In the genomic region with DNA sequence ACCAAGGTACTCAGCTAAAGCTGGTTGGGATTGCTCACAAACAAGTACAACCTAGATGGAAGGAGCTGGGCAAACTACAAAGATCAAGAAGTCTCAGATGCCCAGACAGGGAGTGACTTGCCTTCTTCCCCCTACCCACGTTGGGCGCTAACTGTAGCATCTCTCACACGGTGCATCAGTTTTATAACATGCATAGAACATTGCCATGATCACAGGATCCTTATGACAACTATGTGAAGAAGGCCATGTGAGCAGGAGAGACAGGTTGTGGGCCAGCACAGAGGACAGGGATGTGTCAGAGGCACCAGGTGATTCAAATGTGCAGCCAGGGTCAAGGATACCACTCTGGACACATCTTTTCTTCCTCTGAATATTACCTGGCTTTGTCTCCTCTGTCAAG, we compare ENCODE assay signal across 13 cellular contexts. TPM values are rescaled to one million over a fixed set of nuclear protein-coding genes. Genes with fewer than 3 reads are reported as not detected.
DNase-seq lines count a peak whose midpoint lies in the region; TF ChIP-seq lines count a peak whose summit lies in the region.
"Had no signal": no experiment of that assay in that cellular context is flagged by ENCODE, and none has a peak within 500 bp of the region (broad histone marks: within the 10 kb centered on the region; RNA-seq: fewer than 3 reads in every experiment).

No MANE protein-coding gene starts in this region.

- H4K8ac ChIP-seq in neuronal stem cell (ENCODE audit: low read depth, low read length), result no peak overlapping the region

- no peak overlapping the region for H2BK12ac ChIP-seq in neuronal stem cell (ENCODE audit: low read length)

- no peak overlapping the region for H3K14ac ChIP-seq in neuronal stem cell (ENCODE audit: low read length)

- H3K4me1 ChIP-seq in mammary epithelial cell (ENCODE audit: insufficient read depth, low read length) (no peaks in the 10 kb centered on the region), neuronal stem cell (ENCODE audit: control insufficient read depth in 2 of 2, insufficient read depth in 1 of 2, low read depth in 1 of 2, low read length in 2 of 2) (no peaks in the 10 kb centered on the region)

- H2BK120ac ChIP-seq in neuronal stem cell (ENCODE audit: low read depth, low read length), result no peak overlapping the region

- TF ChIP-seq CTCF in mammary epithelial cell (conservative IDR thresholded peaks at IDR 0.05 in 1 of 2, IDR thresholded peaks at IDR 0.05 in 1 of 2; ENCODE audit: extremely low read depth in 1 of 2, insufficient read depth in 1 of 2, low read depth in 1 of 2, low read length in 2 of 2) (no peak), MCF 10A (IDR thresholded peaks at IDR 0.05; ENCODE audit: unreplicated experiment) (no peak), endothelial cell (IDR thresholded peaks at IDR 0.05; ENCODE audit: unreplicated experiment) (no peak)

- in situ Hi-C loops in mammary epithelial cell (cut with MboI; ENCODE audit: low sequenced_read_pairs in 2 of 2), result no loop called here

- DNase-seq in mammary epithelial cell (peak; percentile 20), MCF 10A (ENCODE audit: unreplicated experiment) (no peak), endothelial cell (ENCODE audit: low spot score) (no peak), neuronal stem cell (ENCODE audit: low spot score) (no peak), NCI-H146 (lab: John Stamatoyannopoulos, UW) (no peak), GM03348 (ENCODE audit: low spot score) (no peak), superior temporal gyrus (ENCODE audit: extremely low spot score) (no peak)
- DNase-seq: ACHN; C1 segment of cervical spinal cord; CD4-positive, alpha-beta T cell; DND-41; GDM1 had no signal

- peak overlapping the region; percentile 32 for H3K23ac ChIP-seq in neuronal stem cell (ENCODE audit: low read depth, low read length, poor library complexity)

- POLR2A ChIA-PET in MCF 10A (lab: Yijun Ruan, JAX), result no interaction called here

- H2BK5ac ChIP-seq in neuronal stem cell (ENCODE audit: low read length), result peak overlapping the region; percentile 16

- H4K91ac ChIP-seq in neuronal stem cell (ENCODE audit: low read depth, low read length, poor library complexity), result no peak overlapping the region

- H3K4me3 Mint-ChIP-seq in MCF 10A (ENCODE audit: unreplicated experiment), result no peak overlapping the region
- peak overlapping the region; percentile 51 for H3K4me3 Mint-ChIP-seq in endothelial cell (ENCODE audit: unreplicated experiment)
- H3K4me3 Mint-ChIP-seq: CD4-positive, alpha-beta T cell had no signal

- dilution Hi-C loops in mammary epithelial cell (cut with HindIII; ENCODE audit: low sequenced_read_pairs), result no loop called here

- 62% methylated on average over 3 of the region's 3 CpGs for WGBS in mammary epithelial cell (ENCODE audit: low coverage, missing lambda C conversion rate)
- no CpG with 5 or more reads among the region's 3 CpGs for WGBS in neuronal stem cell (ENCODE audit: extremely low coverage in 2 of 2, insufficient read length in 2 of 2, insufficient replicate concordance in 1 of 2), 2 donors

- H3K27ac ChIP-seq in mammary epithelial cell (ENCODE audit: insufficient read depth, low read depth, low read length) (no peak overlapping the region), neuronal stem cell (replicated peaks; ENCODE audit: low read length) (no peak overlapping the region)

- BruUV-seq in mammary epithelial cell (replicated peaks; lab: Mats Ljungman, UMichigan) (no TSS peak), MCF 10A (replicated peaks; lab: Mats Ljungman, UMichigan) (no TSS peak)

- CTCF ChIA-PET in mammary epithelial cell (lab: Charles Lee; ENCODE audit: low non-redundant PET), result no interaction called here
- CTCF ChIA-PET in MCF 10A (lab: Yijun Ruan, JAX), result no interaction called here

- H4K20me1 ChIP-seq in mammary epithelial cell (ENCODE audit: insufficient read depth, low read length), result no peaks in the 10 kb centered on the region

- H3K79me1 ChIP-seq in neuronal stem cell (ENCODE audit: low read depth, low read length), result no peaks in the 10 kb centered on the region

- H2AFZ ChIP-seq in mammary epithelial cell (ENCODE audit: low read depth, low read length) (no peak overlapping the region), neuronal stem cell (ENCODE audit: low read length) (no peak overlapping the region)

- H3K79me2 ChIP-seq in mammary epithelial cell (ENCODE audit: insufficient read depth, low read length), result no peaks in the 10 kb centered on the region

- H3K4ac ChIP-seq in neuronal stem cell (ENCODE audit: low read length), result no peak overlapping the region

- no peak overlapping the region for H3K18ac ChIP-seq in neuronal stem cell (ENCODE audit: low read length)

- no peaks in the 10 kb centered on the region for H3K27me3 Mint-ChIP-seq in MCF 10A (ENCODE audit: insufficient read depth, unreplicated experiment)
- no peaks in the 10 kb centered on the region for H3K27me3 Mint-ChIP-seq in endothelial cell (ENCODE audit: unreplicated experiment)

- H3K36me3 ChIP-seq in mammary epithelial cell (ENCODE audit: insufficient read depth, low read length) (no peaks in the 10 kb centered on the region), neuronal stem cell (replicated peaks in 1 of 2; ENCODE audit: control insufficient read depth in 2 of 2, insufficient read depth in 2 of 2, low read length in 2 of 2) (no peaks in the 10 kb centered on the region)

- H3K4me2 ChIP-seq in mammary epithelial cell (ENCODE audit: insufficient read depth, low read depth, low read length) (no peak overlapping the region), neuronal stem cell (ENCODE audit: insufficient read depth, low read length, poor library complexity, severe bottlenecking) (no peak overlapping the region)

- H3K4me1 Mint-ChIP-seq in MCF 10A (ENCODE audit: insufficient read depth, unreplicated experiment) (no peaks in the 10 kb centered on the region), endothelial cell (ENCODE audit: unreplicated experiment) (no peaks in the 10 kb centered on the region)

- intact Hi-C loops in mammary epithelial cell (cut with micrococcal nuclease), result no loop called here
- intact Hi-C loops in MCF 10A (cut with micrococcal nuclease), result no loop called here

- H3K9ac ChIP-seq in mammary epithelial cell (ENCODE audit: insufficient read depth, low read length) (no peak overlapping the region), neuronal stem cell (ENCODE audit: low read depth, low read length, poor library complexity) (no peak overlapping the region)

- no peaks in the 10 kb centered on the region for H3K27me3 ChIP-seq in mammary epithelial cell (ENCODE audit: insufficient read depth, low read length)
- peaks cover 0 to 3% (median 0%) of the 10 kb centered on the region in 3 experiments for H3K27me3 ChIP-seq in neuronal stem cell (ENCODE audit: control insufficient read depth in 3 of 3, insufficient read depth in 3 of 3, low read depth in 1 of 3, low read length in 3 of 3)

- no peak overlapping the region for H2AK5ac ChIP-seq in neuronal stem cell (ENCODE audit: low read depth, low read length)

- peaks cover 23% of the 10 kb centered on the region for H3K9me3 ChIP-seq in mammary epithelial cell (replicated peaks; ENCODE audit: insufficient read depth, low read length)
- peaks cover 5 to 25% of the 10 kb centered on the region in 2 donors for H3K9me3 ChIP-seq in neuronal stem cell (replicated peaks in 1 of 2; ENCODE audit: control insufficient read depth in 2 of 2, insufficient read depth in 1 of 2, low read depth in 1 of 2, low read length in 2 of 2)

- no peak overlapping the region for H3K27ac Mint-ChIP-seq in MCF 10A (ENCODE audit: low read depth, unreplicated experiment)
- no peak overlapping the region for H3K27ac Mint-ChIP-seq in endothelial cell (ENCODE audit: unreplicated experiment)
- H3K27ac Mint-ChIP-seq: CD4-positive, alpha-beta T cell had no signal

- peaks cover 18% of the 10 kb centered on the region for H3K36me3 Mint-ChIP-seq in MCF 10A (ENCODE audit: insufficient read depth, unreplicated experiment)
- H3K36me3 Mint-ChIP-seq in endothelial cell (ENCODE audit: low read depth, unreplicated experiment), result peaks cover 11% of the 10 kb centered on the region

- no peak overlapping the region for H2BK15ac ChIP-seq in neuronal stem cell (ENCODE audit: low read length)

- H3K9me3 Mint-ChIP-seq in MCF 10A (ENCODE audit: unreplicated experiment) (peaks cover 28% of the 10 kb centered on the region), endothelial cell (ENCODE audit: unreplicated experiment) (peaks cover 18% of the 10 kb centered on the region)

- H3K4me3 ChIP-seq in mammary epithelial cell (replicated peaks in 1 of 3; ENCODE audit: insufficient read depth in 1 of 3, low read depth in 2 of 3, low read length in 3 of 3) (no peak overlapping the region), neuronal stem cell (ENCODE audit: low read length in 2 of 2) (no peak overlapping the region)

RNA-seq across cellular contexts. Expression of gene CYP4B1, which starts 28.3 kb away (rescaled TPM):
- total RNA-seq in mammary epithelial cell (under 1 TPM; 0.17 to 0.52 TPM), MCF 10A (2022) (5.9 and 10.1 TPM in 2 replicates), endothelial cell (ENCODE audit: unreplicated experiment) (not detected)
- polyA plus RNA-seq in mammary epithelial cell, result 0.52 TPM
- polyA minus RNA-seq in mammary epithelial cell, result not detected
- not detected for polyA plus RNA-seq in neuronal stem cell (2013, experiment 1 of 2)
- not detected for polyA plus RNA-seq in neuronal stem cell (2013, experiment 2 of 2)
- total RNA-seq: A172; CD4-positive, alpha-beta T cell had no signal

RNA-seq across cellular contexts. Expression of gene EFCAB14, which starts 51.6 kb away (rescaled TPM):
- 10 to 100 TPM; 51.3 to 70.5 TPM for total RNA-seq in mammary epithelial cell
- 40.5 TPM for polyA plus RNA-seq in mammary epithelial cell
- 62.2 TPM for polyA minus RNA-seq in mammary epithelial cell
- total RNA-seq in MCF 10A (2022), result 33.9 and 48.1 TPM in 2 replicates
- 325 TPM for total RNA-seq in endothelial cell (ENCODE audit: unreplicated experiment)
- polyA plus RNA-seq in neuronal stem cell (2013, experiment 1 of 2), result 22.0 TPM
- 21.4 TPM for polyA plus RNA-seq in neuronal stem cell (2013, experiment 2 of 2)
